In the genomic region with DNA sequence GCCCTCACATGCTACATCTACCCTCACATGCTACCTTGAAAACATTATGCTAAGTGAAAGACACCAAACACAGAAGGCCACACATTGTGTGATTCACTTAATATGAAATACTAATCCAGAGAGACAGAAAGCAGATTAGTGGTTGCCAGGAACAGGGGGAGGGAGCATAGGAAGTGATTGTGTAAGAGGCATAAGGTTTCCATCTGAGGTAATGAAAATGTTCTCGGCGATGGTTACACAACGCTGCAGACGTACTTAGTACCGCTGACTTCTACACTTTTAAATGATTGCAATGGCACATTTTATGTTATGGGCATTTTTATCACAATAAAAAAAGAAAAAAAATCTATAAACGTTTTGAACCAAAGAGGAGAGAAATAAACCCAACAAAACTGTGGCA, we compare ENCODE assay signal across 14 cellular contexts.
DNase-seq lines count a peak whose midpoint lies in the region; ATAC-seq and TF ChIP-seq lines count a peak whose summit lies in the region.
"Had no signal": no experiment of that assay in that cellular context is flagged by ENCODE, and none has a peak within 500 bp of the region (broad histone marks: within the 10 kb centered on the region; RNA-seq: fewer than 3 reads in every experiment).

No MANE protein-coding gene starts in this region.

- no peaks in the 10 kb centered on the region for H3K27me3 Mint-ChIP-seq in activated CD4-positive, alpha-beta memory T cell treated with anti-CD3 and anti-CD28 coated beads for 36 hours
- H3K27me3 Mint-ChIP-seq in MCF 10A (ENCODE audit: insufficient read depth, unreplicated experiment), result no peaks in the 10 kb centered on the region

- POLR2A ChIA-PET in A673 (lab: Charles Lee; ENCODE audit: low non-redundant PET) (no interaction called here), MCF 10A (lab: Yijun Ruan, JAX) (no interaction called here)
- POLR2A ChIA-PET in activated CD4-positive, alpha-beta memory T cell treated with anti-CD3 and anti-CD28 coated beads for 36 hours (lab: Charles Lee), result no interaction called here

- intact Hi-C loops in A673 (cut with micrococcal nuclease; ENCODE audit: unreplicated experiment) (no loop called here), mucosa of descending colon (cut with DNase I, micrococcal nuclease) (no loop called here), MCF 10A (cut with micrococcal nuclease) (no loop called here)
- intact Hi-C loops in activated CD4-positive, alpha-beta memory T cell treated with anti-CD3 and anti-CD28 coated beads for 36 hours (cut with micrococcal nuclease), result no loop called here

- BruUV-seq in A673 (replicated peaks; lab: Mats Ljungman, UMichigan), result no TSS peak
- no TSS peak for BruUV-seq in MCF 10A (replicated peaks; lab: Mats Ljungman, UMichigan)

- peak; percentile 83 for DNase-seq in A673 (ENCODE audit: low spot score)
- DNase-seq in NCI-H2171 (lab: John Stamatoyannopoulos, UW), result peak; percentile 16
- peak; percentile 26 for DNase-seq in fibroblast of gingiva (ENCODE audit: low read depth)
- no peak for DNase-seq in mucosa of descending colon
- DNase-seq in activated CD4-positive, alpha-beta memory T cell treated with anti-CD3 and anti-CD28 coated beads for 36 hours, result no peak
- DNase-seq in MCF 10A (ENCODE audit: unreplicated experiment), result no peak
- DNase-seq: activated T-cell treated with anti-CD3 and anti-CD28 coated beads, Interleukin-2, amount 50 U/mL, for 72 hours; brain microvascular endothelial cell; DND-41; Kasumi-1; nucleus accumbens; substantia nigra had no signal

- H3K27ac ChIP-seq in A673 (ENCODE audit: low read depth, low read length, poor library complexity, severe bottlenecking), result peak overlapping the region; percentile 51
- H3K27ac ChIP-seq: brain microvascular endothelial cell had no signal

- no peak overlapping the region for H3K27ac Mint-ChIP-seq in activated CD4-positive, alpha-beta memory T cell treated with anti-CD3 and anti-CD28 coated beads for 36 hours
- no peak overlapping the region for H3K27ac Mint-ChIP-seq in MCF 10A (ENCODE audit: low read depth, unreplicated experiment)
- H3K27ac Mint-ChIP-seq: activated T-cell treated with anti-CD3 and anti-CD28 coated beads, Interleukin-2, amount 50 U/mL, for 72 hours had no signal

- peaks cover 11% of the 10 kb centered on the region for H3K4me1 ChIP-seq in A673 (ENCODE audit: insufficient read depth, low read length, poor library complexity, severe bottlenecking)
- no peaks in the 10 kb centered on the region for H3K4me1 ChIP-seq in mucosa of descending colon (ENCODE audit: low read depth)

- H3K9me3 ChIP-seq in A673 (ENCODE audit: low read depth, low read length, poor library complexity, severe bottlenecking) (no peaks in the 10 kb centered on the region), mucosa of descending colon (peaks cover 50% of the 10 kb centered on the region)

- H3K4me3 Mint-ChIP-seq in activated CD4-positive, alpha-beta memory T cell treated with anti-CD3 and anti-CD28 coated beads for 36 hours, result no peak overlapping the region
- no peak overlapping the region for H3K4me3 Mint-ChIP-seq in MCF 10A (ENCODE audit: unreplicated experiment)
- H3K4me3 Mint-ChIP-seq: activated T-cell treated with anti-CD3 and anti-CD28 coated beads, Interleukin-2, amount 50 U/mL, for 72 hours had no signal

- CTCF ChIA-PET in A673 (lab: Charles Lee), result no interaction called here
- CTCF ChIA-PET in activated CD4-positive, alpha-beta memory T cell treated with anti-CD3 and anti-CD28 coated beads for 36 hours (lab: Charles Lee), result no interaction called here
- CTCF ChIA-PET in MCF 10A (lab: Yijun Ruan, JAX), result no interaction called here

- H3K36me3 ChIP-seq in A673 (ENCODE audit: insufficient read depth, low read length, poor library complexity, severe bottlenecking) (no peaks in the 10 kb centered on the region), mucosa of descending colon (ENCODE audit: low read depth) (no peaks in the 10 kb centered on the region)
- H3K36me3 ChIP-seq: brain microvascular endothelial cell had no signal

- H3K4me3 ChIP-seq in A673 (ENCODE audit: low read depth, low read length, poor library complexity, severe bottlenecking) (no peak overlapping the region), mucosa of descending colon (no peak overlapping the region)

- H3K36me3 Mint-ChIP-seq in activated CD4-positive, alpha-beta memory T cell treated with anti-CD3 and anti-CD28 coated beads for 36 hours, result no peaks in the 10 kb centered on the region
- H3K36me3 Mint-ChIP-seq in MCF 10A (ENCODE audit: insufficient read depth, unreplicated experiment), result no peaks in the 10 kb centered on the region

- peak; percentile 32 for ATAC-seq in mucosa of descending colon
- ATAC-seq in HG02588 (IDR thresholded peaks at IDR 0.05; ENCODE audit: unreplicated experiment), result no peak
- no peak for ATAC-seq in HG02938 (IDR thresholded peaks at IDR 0.05; ENCODE audit: unreplicated experiment)
- ATAC-seq: activated T-cell treated with anti-CD3 and anti-CD28 coated beads, Interleukin-2, amount 50 U/mL, for 72 hours had no signal

- TF ChIP-seq CTCF in A673 (conservative IDR thresholded peaks at IDR 0.05; ENCODE audit: low read depth, low read length) (no peak), mucosa of descending colon (IDR thresholded peaks at IDR 0.05) (no peak), MCF 10A (IDR thresholded peaks at IDR 0.05; ENCODE audit: unreplicated experiment) (no peak)

- H3K27me3 ChIP-seq in A673 (replicated peaks; ENCODE audit: insufficient read depth, low read depth, low read length, poor library complexity), result no peaks in the 10 kb centered on the region
- H3K27me3 ChIP-seq: brain microvascular endothelial cell had no signal

- H3K4me1 Mint-ChIP-seq in activated CD4-positive, alpha-beta memory T cell treated with anti-CD3 and anti-CD28 coated beads for 36 hours (ENCODE audit: low read depth), result no peaks in the 10 kb centered on the region
- no peaks in the 10 kb centered on the region for H3K4me1 Mint-ChIP-seq in MCF 10A (ENCODE audit: insufficient read depth, unreplicated experiment)

- peaks cover 30% of the 10 kb centered on the region for H3K9me3 Mint-ChIP-seq in activated CD4-positive, alpha-beta memory T cell treated with anti-CD3 and anti-CD28 coated beads for 36 hours
- H3K9me3 Mint-ChIP-seq in MCF 10A (ENCODE audit: unreplicated experiment), result peaks cover 44% of the 10 kb centered on the region

Comparison
In these comparisons a context has a peak if more than half of its experiments do, and no peak if none do; other contexts are left out.
1. DNase-seq: peak in A673 (single experiment), NCI-H2171 (single experiment) and fibroblast of gingiva (single experiment); none in mucosa of descending colon (0 of 3), activated CD4-positive, alpha-beta memory T cell treated with anti-CD3 and anti-CD28 coated beads for 36 hours (single experiment) and MCF 10A (single experiment).